16 cellular contexts compared by ENCODE assay signal in genomic region chr21:46118305-46118870, GRCh38. TPM values are rescaled to one million over a fixed set of nuclear protein-coding genes. Genes with fewer than 3 reads are reported as not detected.
DNase-seq lines count a peak whose midpoint lies in the region; ATAC-seq and TF ChIP-seq lines count a peak whose summit lies in the region.
"Had no signal": no experiment of that assay in that cellular context is flagged by ENCODE, and none has a peak within 500 bp of the region (broad histone marks: within the 10 kb centered on the region; RNA-seq: fewer than 3 reads in every experiment).

No MANE protein-coding gene starts in this region.

- peaks cover 1% of the 10 kb centered on the region for H3K36me3 Mint-ChIP-seq in activated CD4-positive, alpha-beta T cell treated with anti-CD3 and anti-CD28 coated beads for 36 hours (ENCODE audit: low read depth)
- no peaks in the 10 kb centered on the region for H3K36me3 Mint-ChIP-seq in activated B cell treated with CpG ODN at 0.5 μM for 24 hours (ENCODE audit: low read depth)

- H3K9me3 Mint-ChIP-seq in activated CD4-positive, alpha-beta T cell treated with anti-CD3 and anti-CD28 coated beads for 36 hours (ENCODE audit: low read depth) = no peaks in the 10 kb centered on the region
- H3K9me3 Mint-ChIP-seq in activated B cell treated with CpG ODN at 0.5 μM for 24 hours = no peaks in the 10 kb centered on the region
- H3K9me3 Mint-ChIP-seq: activated T-helper 1 cell treated with anti-CD3 and anti-CD28 coated beads, Interleukin-12 subunit alpha, Interleukin-12 subunit beta, Interleukin-2, Interleukin-4 antibody, amounts not matched to agents 30 ng/mL and 10 ng/mL and 1 ng/mL, durations not matched to agents 14 hours and 24 hours and 36 hours had no signal

- no peaks in the 10 kb centered on the region for H3K27me3 Mint-ChIP-seq in activated CD4-positive, alpha-beta T cell treated with anti-CD3 and anti-CD28 coated beads for 36 hours
- H3K27me3 Mint-ChIP-seq in activated B cell treated with CpG ODN at 0.5 μM for 24 hours = no peaks in the 10 kb centered on the region

- no peak for TF ChIP-seq CTCF in activated B cell treated with CpG ODN at 0.5 μM for 24 hours (IDR thresholded peaks at IDR 0.05)

- CTCF ChIA-PET in activated CD4-positive, alpha-beta T cell treated with anti-CD3 and anti-CD28 coated beads for 36 hours (lab: Charles Lee) = no interaction called here
- CTCF ChIA-PET in activated B cell treated with CpG ODN at 0.5 μM for 24 hours (lab: Charles Lee) = interaction anchor here (0.6 kb wide), 1 partner anchor 158 kb away, joined by 3 read pairs; no protein-coding TSS in a partner anchor

- no peak overlapping the region for H3K4me3 Mint-ChIP-seq in activated CD4-positive, alpha-beta T cell treated with anti-CD3 and anti-CD28 coated beads for 36 hours
- H3K4me3 Mint-ChIP-seq in activated B cell treated with CpG ODN at 0.5 μM for 24 hours = no peak overlapping the region
- H3K4me3 Mint-ChIP-seq: activated T-helper 1 cell treated with anti-CD3 and anti-CD28 coated beads, Interleukin-12 subunit alpha, Interleukin-12 subunit beta, Interleukin-2, Interleukin-4 antibody, amounts not matched to agents 30 ng/mL and 10 ng/mL and 1 ng/mL, durations not matched to agents 14 hours and 24 hours and 36 hours had no signal

- no peak overlapping the region for H3K27ac Mint-ChIP-seq in activated CD4-positive, alpha-beta T cell treated with anti-CD3 and anti-CD28 coated beads for 36 hours
- H3K27ac Mint-ChIP-seq in activated B cell treated with CpG ODN at 0.5 μM for 24 hours = no peak overlapping the region
- H3K27ac Mint-ChIP-seq: activated T-helper 1 cell treated with anti-CD3 and anti-CD28 coated beads, Interleukin-12 subunit alpha, Interleukin-12 subunit beta, Interleukin-2, Interleukin-4 antibody, amounts not matched to agents 30 ng/mL and 10 ng/mL and 1 ng/mL, durations not matched to agents 14 hours and 24 hours and 36 hours had no signal

- H3K9ac ChIP-seq in stomach smooth muscle (ENCODE audit: low read length in 2 of 2) = no peak overlapping the region
- H3K9ac ChIP-seq: GM23248 had no signal

- H3K4me1 ChIP-seq in stomach smooth muscle (ENCODE audit: control insufficient read depth, insufficient read depth, low read length) = no peaks in the 10 kb centered on the region
- H3K4me1 ChIP-seq: Caco-2 had no signal

- intact Hi-C loops in activated CD4-positive, alpha-beta T cell treated with anti-CD3 and anti-CD28 coated beads for 36 hours (cut with DNase I, micrococcal nuclease) = no loop called here
- intact Hi-C loops in activated B cell treated with CpG ODN at 0.5 μM for 24 hours (cut with micrococcal nuclease) = no loop called here

- POLR2A ChIA-PET in activated CD4-positive, alpha-beta T cell treated with anti-CD3 and anti-CD28 coated beads for 36 hours (lab: Charles Lee) = no interaction called here
- POLR2A ChIA-PET in activated B cell treated with CpG ODN at 0.5 μM for 24 hours (lab: Charles Lee) = no interaction called here

- peaks cover 0 to 3% of the 10 kb centered on the region in 2 donors for H3K9me3 ChIP-seq in stomach smooth muscle (ENCODE audit: control insufficient read depth in 2 of 2, low read length in 2 of 2)
- H3K9me3 ChIP-seq: Caco-2 had no signal

- no peak for ATAC-seq in activated CD4-positive, alpha-beta T cell treated with anti-CD3 and anti-CD28 coated beads for 36 hours
- ATAC-seq in activated B cell treated with CpG ODN at 0.5 μM for 24 hours (ENCODE audit: low read depth) (no peak), left lobe of liver (no peak), HG03442 (IDR thresholded peaks at IDR 0.05; ENCODE audit: unreplicated experiment) (no peak)

- H3K27ac ChIP-seq in stomach smooth muscle (ENCODE audit: low read length) (peak overlapping the region; percentile 55), substantia nigra (ENCODE audit: low read depth, low read length, poor library complexity, severe bottlenecking) (no peak overlapping the region)
- H3K27ac ChIP-seq: GM23248 had no signal

- peaks cover 90 to 94% of the 10 kb centered on the region in 2 donors for H3K36me3 ChIP-seq in stomach smooth muscle (ENCODE audit: control insufficient read depth in 2 of 2, insufficient read depth in 2 of 2, low read length in 2 of 2)

- peak; percentile 1 for DNase-seq in activated CD4-positive, alpha-beta T cell treated with anti-CD3 and anti-CD28 coated beads for 36 hours
- no peak for DNase-seq in activated CD4-positive, alpha-beta T cell treated with anti-CD3 and anti-CD28 coated beads, Interleukin-2, amount 50 U/mL, for 4 hours
- peak; percentile 12 for DNase-seq in activated B cell treated with CpG ODN at 0.5 μM for 24 hours
- peak; percentile 45 for DNase-seq in left lobe of liver (ENCODE audit: low spot score)
- no peak for DNase-seq in substantia nigra (lab: John Stamatoyannopoulos, UW)
- DNase-seq in iPS-NIHi11 (ENCODE audit: low spot score) = no peak
- DNase-seq: dermis blood vessel endothelial cell; GM23248; NCI-H1417 treated with DMSO at 0.1 percent for 48 hours; NCI-H510A treated with DMSO at 0.1 percent for 48 hours; stimulated activated CD4-positive, alpha-beta T cell treated with anti-CD3 and anti-CD28 coated beads, Interleukin-4, amount 100 ng/mL, for 1 hour had no signal

- H3K4me3 ChIP-seq in stomach smooth muscle (ENCODE audit: low read length in 2 of 2) = no peak overlapping the region
- H3K4me3 ChIP-seq: GM23248 had no signal

- no peaks in the 10 kb centered on the region for H3K27me3 ChIP-seq in stomach smooth muscle (ENCODE audit: control insufficient read depth in 1 of 2, insufficient read depth in 2 of 2, low read length in 2 of 2)

- H3K4me1 Mint-ChIP-seq in activated CD4-positive, alpha-beta T cell treated with anti-CD3 and anti-CD28 coated beads for 36 hours = no peaks in the 10 kb centered on the region
- no peaks in the 10 kb centered on the region for H3K4me1 Mint-ChIP-seq in activated B cell treated with CpG ODN at 0.5 μM for 24 hours

RNA-seq across cellular contexts. Expression of gene COL6A2, which starts 20.5 kb away (rescaled TPM):
- total RNA-seq in activated CD4-positive, alpha-beta T cell treated with anti-CD3 and anti-CD28 coated beads for 36 hours = 1 to 10 TPM; 3.3 to 3.4 TPM
- total RNA-seq in activated B cell treated with CpG ODN at 0.5 μM for 24 hours = 0.40 and 1.4 TPM in 2 replicates
- total RNA-seq in left lobe of liver = 34.9 TPM

RNA-seq across cellular contexts. Expression of gene FTCD, which starts 37.0 kb away (rescaled TPM):
- total RNA-seq in activated CD4-positive, alpha-beta T cell treated with anti-CD3 and anti-CD28 coated beads for 36 hours = under 1 TPM; 0.16 to 0.23 TPM
- total RNA-seq in activated B cell treated with CpG ODN at 0.5 μM for 24 hours (0.69 and 0.73 TPM in 2 replicates), left lobe of liver (668 TPM)
- total RNA-seq: GM23248, pulmonary artery endothelial cell had no signal

Comparison
In these comparisons a context has a peak if more than half of its experiments do, and no peak if none do; other contexts are left out.
1. DNase-seq: peak in activated CD4-positive, alpha-beta T cell treated with anti-CD3 and anti-CD28 coated beads for 36 hours (single experiment), activated B cell treated with CpG ODN at 0.5 μM for 24 hours (single experiment) and left lobe of liver (single experiment); none in activated CD4-positive, alpha-beta T cell treated with anti-CD3 and anti-CD28 coated beads, Interleukin-2, amount 50 U/mL, for 4 hours (0 of 2), substantia nigra (0 of 49) and iPS-NIHi11 (single experiment).
2. RNA of gene FTCD, which starts 37.0 kb away (total RNA-seq): 668 TPM in left lobe of liver (single experiment); 0.69 to 0.73 TPM in activated B cell treated with CpG ODN at 0.5 μM for 24 hours and 0.16 to 0.23 TPM in activated CD4-positive, alpha-beta T cell treated with anti-CD3 and anti-CD28 coated beads for 36 hours; every median in the first group is over 100 times any median in the second.